16 cellular contexts compared by ENCODE assay signal in genomic region chr11:84117394-84117793, GRCh38.
"Had no signal": no experiment of that assay in that cellular context is flagged by ENCODE, and none has a peak within 500 bp of the region (broad histone marks: within the 10 kb centered on the region; RNA-seq: fewer than 3 reads in every experiment).

No MANE protein-coding gene starts in this region.

- H2AFZ ChIP-seq: hepatocyte had no signal

- H3K4me1 ChIP-seq: left ventricle myocardium inferior, tibial nerve, uterus had no signal

- H3K27ac ChIP-seq: hepatocyte, left ventricle myocardium inferior, tibial nerve, uterus, WERI-Rb-1 had no signal

- H3K27me3 ChIP-seq: hepatocyte, tibial nerve, uterus had no signal

- H3K27ac Mint-ChIP-seq: activated CD4-positive, alpha-beta T cell treated with anti-CD3 and anti-CD28 coated beads for 36 hours; activated CD8-positive, alpha-beta T cell treated with anti-CD3 and anti-CD28 coated beads for 36 hours; nephron; stimulated activated naive B cell treated with anti-CD40 and anti-IgM and Interleukin-4, amounts not matched to agents 10 μg/mL and 1 μg/mL and 100 μg/mL, for 72 hours had no signal

- H3K36me3 Mint-ChIP-seq: stimulated activated naive B cell treated with anti-CD40 and anti-IgM and Interleukin-4, amounts not matched to agents 10 μg/mL and 1 μg/mL and 100 μg/mL, for 72 hours had no signal

- H3K4me2 ChIP-seq: hepatocyte had no signal

- H3K4me3 ChIP-seq: hepatocyte, left ventricle myocardium inferior, tibial nerve, uterus had no signal

- H3K79me2 ChIP-seq: hepatocyte had no signal

- H3K36me3 ChIP-seq: left ventricle myocardium inferior, tibial nerve, uterus, WERI-Rb-1 had no signal

- H3K9me3 Mint-ChIP-seq: stimulated activated naive B cell treated with anti-CD40 and anti-IgM and Interleukin-4, amounts not matched to agents 10 μg/mL and 1 μg/mL and 100 μg/mL, for 72 hours had no signal

- DNase-seq: activated CD4-positive, alpha-beta T cell treated with anti-CD3 and anti-CD28 coated beads for 36 hours; activated CD8-positive, alpha-beta T cell treated with anti-CD3 and anti-CD28 coated beads for 36 hours; activated effector memory CD4-positive, alpha-beta T cell treated with Interleukin-2 at 50 U/mL for 16 hours; activated naive CD4-positive, alpha-beta T cell treated with anti-CD3 and anti-CD28 coated beads, Interleukin-2, amount 50 U/mL, for 16 hours; activated T-cell treated with anti-CD3 and anti-CD28 coated beads, Interleukin-2, amount 50 U/mL, for 4 hours; left ventricle myocardium inferior; occipital lobe; stimulated activated CD4-positive, alpha-beta T cell treated with anti-CD3 and anti-CD28 coated beads, Interleukin-2, amount 100 ng/mL, for 48 hours; stimulated activated naive B cell treated with anti-CD40 and anti-IgM and Interleukin-4, amounts not matched to agents 10 μg/mL and 1 μg/mL and 100 μg/mL, for 72 hours; substantia nigra; T-helper 1 cell; uterus; WERI-Rb-1 had no signal

- H3K27me3 Mint-ChIP-seq: activated CD4-positive, alpha-beta T cell treated with anti-CD3 and anti-CD28 coated beads for 36 hours; activated CD8-positive, alpha-beta T cell treated with anti-CD3 and anti-CD28 coated beads for 36 hours; stimulated activated naive B cell treated with anti-CD40 and anti-IgM and Interleukin-4, amounts not matched to agents 10 μg/mL and 1 μg/mL and 100 μg/mL, for 72 hours had no signal

- H3K9me3 ChIP-seq: uterus had no signal

- H3K4me3 Mint-ChIP-seq: activated CD4-positive, alpha-beta T cell treated with anti-CD3 and anti-CD28 coated beads for 36 hours; activated CD8-positive, alpha-beta T cell treated with anti-CD3 and anti-CD28 coated beads for 36 hours; activated T-cell treated with anti-CD3 and anti-CD28 coated beads, Interleukin-2, amount 50 U/mL, for 4 hours; nephron; stimulated activated naive B cell treated with anti-CD40 and anti-IgM and Interleukin-4, amounts not matched to agents 10 μg/mL and 1 μg/mL and 100 μg/mL, for 72 hours had no signal

- H3K4me1 Mint-ChIP-seq: activated CD4-positive, alpha-beta T cell treated with anti-CD3 and anti-CD28 coated beads for 36 hours; nephron; stimulated activated naive B cell treated with anti-CD40 and anti-IgM and Interleukin-4, amounts not matched to agents 10 μg/mL and 1 μg/mL and 100 μg/mL, for 72 hours had no signal
